ENCODE assay signal across 2 cellular contexts in genomic region chr12:4228122-4228580, GRCh38.
A peak's percentile ranks its signal among the peaks of the same experiment; 100 is the strongest.
TF ChIP-seq lines count a peak whose summit lies in the region.

No MANE protein-coding gene starts in this region.

TF ChIP-seq in GM23338, 12 proteins besides CTCF, POLR2A, EP300 and RAD21:
- TF ChIP-seq NANOG (IDR thresholded peaks at IDR 0.05; ENCODE audit: borderline replicate concordance) (no peak), POLR2AphosphoS5 (IDR thresholded peaks at IDR 0.05; ENCODE audit: low read depth) (peak; percentile 80)

TF ChIP-seq in K562, 482 proteins besides CTCF, POLR2A, EP300 and RAD21:
- TF ChIP-seq THRA (IDR thresholded peaks at IDR 0.05) (no peak), L3MBTL2 (IDR thresholded peaks at IDR 0.05) (0 out of 2 replicates have a peak, but pooled peaks have one; percentile 19), RBM15 (IDR thresholded peaks at IDR 0.05; ENCODE audit: insufficient read depth, low read length) (no peak), ATF2 (CRISPR knock-in tag; IDR thresholded peaks at IDR 0.05) (no peak), PHB (CRISPR knock-in tag; IDR thresholded peaks at IDR 0.05) (no peak), CHD2 (IDR thresholded peaks at IDR 0.05; ENCODE audit: low read depth, low read length) (peak; percentile 82), ERF (CRISPR knock-in tag; IDR thresholded peaks at IDR 0.05) (no peak), ZBTB17 (CRISPR knock-in tag; IDR thresholded peaks at IDR 0.05) (0 out of 2 replicates have a peak, but pooled peaks have one; percentile 41)
